In genomic region chr4:105186701-105187158, GRCh38 we compare ENCODE assay signal across 1 cellular context.
TF ChIP-seq lines count a peak whose summit lies in the region.

No MANE protein-coding gene starts in this region.

TF ChIP-seq in SK-N-SH, 30 proteins besides CTCF, POLR2A, EP300 and RAD21 (continued from another document):
- TF ChIP-seq, protein P1, sequence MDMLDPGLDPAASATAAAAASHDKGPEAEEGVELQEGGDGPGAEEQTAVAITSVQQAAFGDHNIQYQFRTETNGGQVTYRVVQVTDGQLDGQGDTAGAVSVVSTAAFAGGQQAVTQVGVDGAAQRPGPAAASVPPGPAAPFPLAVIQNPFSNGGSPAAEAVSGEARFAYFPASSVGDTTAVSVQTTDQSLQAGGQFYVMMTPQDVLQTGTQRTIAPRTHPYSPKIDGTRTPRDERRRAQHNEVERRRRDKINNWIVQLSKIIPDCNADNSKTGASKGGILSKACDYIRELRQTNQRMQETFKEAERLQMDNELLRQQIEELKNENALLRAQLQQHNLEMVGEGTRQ (IDR thresholded peaks at IDR 0.05; ENCODE audit: borderline replicate concordance, low read depth, low read length): no peak
- TF ChIP-seq RCOR1 (IDR thresholded peaks at IDR 0.05; ENCODE audit: low read length) (no peak), SMC3 (IDR thresholded peaks at IDR 0.05; ENCODE audit: low read depth, low read length) (no peak), YY1 (IDR thresholded peaks at IDR 0.05; ENCODE audit: low read depth) (no peak), ELF1 (IDR thresholded peaks at IDR 0.05) (no peak), TEAD4 (IDR thresholded peaks at IDR 0.05; ENCODE audit: borderline replicate concordance, insufficient read depth) (no peak), FOSL2 (IDR thresholded peaks at IDR 0.05; ENCODE audit: borderline replicate concordance, low read depth) (peak; percentile 54; the same call in 1 of the 2 replicates)
- TF ChIP-seq, protein P2, sequence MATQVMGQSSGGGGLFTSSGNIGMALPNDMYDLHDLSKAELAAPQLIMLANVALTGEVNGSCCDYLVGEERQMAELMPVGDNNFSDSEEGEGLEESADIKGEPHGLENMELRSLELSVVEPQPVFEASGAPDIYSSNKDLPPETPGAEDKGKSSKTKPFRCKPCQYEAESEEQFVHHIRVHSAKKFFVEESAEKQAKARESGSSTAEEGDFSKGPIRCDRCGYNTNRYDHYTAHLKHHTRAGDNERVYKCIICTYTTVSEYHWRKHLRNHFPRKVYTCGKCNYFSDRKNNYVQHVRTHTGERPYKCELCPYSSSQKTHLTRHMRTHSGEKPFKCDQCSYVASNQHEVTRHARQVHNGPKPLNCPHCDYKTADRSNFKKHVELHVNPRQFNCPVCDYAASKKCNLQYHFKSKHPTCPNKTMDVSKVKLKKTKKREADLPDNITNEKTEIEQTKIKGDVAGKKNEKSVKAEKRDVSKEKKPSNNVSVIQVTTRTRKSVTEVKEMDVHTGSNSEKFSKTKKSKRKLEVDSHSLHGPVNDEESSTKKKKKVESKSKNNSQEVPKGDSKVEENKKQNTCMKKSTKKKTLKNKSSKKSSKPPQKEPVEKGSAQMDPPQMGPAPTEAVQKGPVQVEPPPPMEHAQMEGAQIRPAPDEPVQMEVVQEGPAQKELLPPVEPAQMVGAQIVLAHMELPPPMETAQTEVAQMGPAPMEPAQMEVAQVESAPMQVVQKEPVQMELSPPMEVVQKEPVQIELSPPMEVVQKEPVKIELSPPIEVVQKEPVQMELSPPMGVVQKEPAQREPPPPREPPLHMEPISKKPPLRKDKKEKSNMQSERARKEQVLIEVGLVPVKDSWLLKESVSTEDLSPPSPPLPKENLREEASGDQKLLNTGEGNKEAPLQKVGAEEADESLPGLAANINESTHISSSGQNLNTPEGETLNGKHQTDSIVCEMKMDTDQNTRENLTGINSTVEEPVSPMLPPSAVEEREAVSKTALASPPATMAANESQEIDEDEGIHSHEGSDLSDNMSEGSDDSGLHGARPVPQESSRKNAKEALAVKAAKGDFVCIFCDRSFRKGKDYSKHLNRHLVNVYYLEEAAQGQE (IDR thresholded peaks at IDR 0.05; ENCODE audit: low read depth, low read length): no peak
